Comparison of ENCODE assay signal across 25 cellular contexts in genomic region chr12:72110814-72111615, GRCh38.
"Had no signal": no experiment of that assay in that cellular context is flagged by ENCODE, and none has a peak within 500 bp of the region (broad histone marks: within the 10 kb centered on the region; RNA-seq: fewer than 3 reads in every experiment).

No MANE protein-coding gene starts in this region.

- DNase-seq: activated CD4-positive, alpha-beta memory T cell treated with anti-CD3 and anti-CD28 coated beads for 36 hours; activated CD4-positive, alpha-beta T cell treated with anti-CD3 and anti-CD28 coated beads, Interleukin-2, amount 10 ng/mL, durations not matched to agents 24 days and 14 days; activated CD8-positive, alpha-beta memory T cell treated with anti-CD3 and anti-CD28 coated beads, Interleukin-2, amount 50 U/mL, for 4 hours; activated effector memory CD4-positive, alpha-beta T cell treated with anti-CD3 and anti-CD28 coated beads, Interleukin-2, amount 50 U/mL, for 16 hours; activated naive CD4-positive, alpha-beta T cell treated with anti-CD3 and anti-CD28 coated beads for 36 hours; activated naive CD8-positive, alpha-beta T cell treated with anti-CD3 and anti-CD28 coated beads for 36 hours; activated T-cell treated with anti-CD3 and anti-CD28 coated beads, Interleukin-2, amount 50 U/mL, for 1 hour; effector memory CD8-positive, alpha-beta T cell; erythroblast; kidney; left colon; mammary epithelial cell; naive thymus-derived CD8-positive, alpha-beta T cell; sigmoid colon; small intestine; stimulated activated CD4-positive, alpha-beta T cell treated with anti-CD3 and anti-CD28 coated beads, Interleukin-4, amount 100 ng/mL, for 24 hours; T-helper 9 cell; tibial artery; WERI-Rb-1 had no signal

- H3K9me3 ChIP-seq: ascending aorta, gastroesophageal sphincter, sigmoid colon, tibial artery had no signal

- H3K4me1 ChIP-seq: ascending aorta, gastroesophageal sphincter, sigmoid colon, tibial artery had no signal

- H3K27ac ChIP-seq: ascending aorta, cardiac muscle cell, coronary artery, gastroesophageal sphincter, sigmoid colon, tibial artery, WERI-Rb-1 had no signal

- H3K36me3 ChIP-seq: ascending aorta, cardiac muscle cell, gastroesophageal sphincter, sigmoid colon, tibial artery, WERI-Rb-1 had no signal

- H3K27me3 ChIP-seq: ascending aorta, cardiac muscle cell, gastroesophageal sphincter, sigmoid colon, tibial artery had no signal

- ATAC-seq: activated CD4-positive, CD25-positive, alpha-beta regulatory T cell treated with anti-CD3 and anti-CD28 coated beads, Interleukin-2, amount 50 U/mL, for 24 hours; effector memory CD8-positive, alpha-beta T cell; gastroesophageal sphincter; left colon; naive thymus-derived CD8-positive, alpha-beta T cell; stimulated activated effector memory CD8-positive, alpha-beta T cell treated with anti-CD3 and anti-CD28 coated beads, Interleukin-12 subunit alpha, Interleukin-12 subunit beta, amount 100 ng/mL, for 72 hours had no signal

- H3K4me3 ChIP-seq: ascending aorta, cardiac muscle cell, coronary artery, gastroesophageal sphincter, sigmoid colon, tibial artery had no signal
